1 cellular context compared by ENCODE assay signal in the genomic region with DNA sequence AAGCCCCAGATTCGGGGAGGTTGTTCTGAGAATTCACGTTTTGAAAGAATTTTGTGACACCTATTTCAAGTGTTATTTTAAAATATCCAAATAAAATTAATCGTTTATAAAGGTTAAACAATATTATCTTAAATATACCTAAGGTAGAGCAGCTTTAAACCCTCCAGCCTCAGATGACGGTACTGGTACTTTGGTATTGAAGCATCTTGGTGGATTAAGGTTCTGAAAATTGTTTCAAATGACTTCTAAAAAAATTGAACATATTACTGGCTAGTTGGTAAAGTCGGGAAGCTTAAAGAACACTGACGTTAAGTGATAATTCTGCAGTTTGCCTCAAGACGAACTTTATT.
TF ChIP-seq lines count a peak whose summit lies in the region.

No MANE protein-coding gene starts in this region.

TF ChIP-seq in K562, 482 proteins besides CTCF, POLR2A, EP300 and RAD21:
- no peak for TF ChIP-seq NR2C2 (CRISPR knock-in tag; IDR thresholded peaks at IDR 0.05)
- TF ChIP-seq NR2C2 (tag; IDR thresholded peaks at IDR 0.05): peak; percentile 96
- TF ChIP-seq FOXA3 (CRISPR knock-in tag; conservative IDR thresholded peaks at IDR 0.05 in 1 of 2, IDR thresholded peaks at IDR 0.05 in 1 of 2): 0 out of 4 replicates have a peak, but pooled peaks of 1 of the 2 experiments have one; percentile 12
- no peak for TF ChIP-seq E2F4 (CRISPR knock-in tag; IDR thresholded peaks at IDR 0.05; ENCODE audit: low read depth)
- TF ChIP-seq KHSRP (IDR thresholded peaks at IDR 0.05): no peak
- TF ChIP-seq, protein P1, sequence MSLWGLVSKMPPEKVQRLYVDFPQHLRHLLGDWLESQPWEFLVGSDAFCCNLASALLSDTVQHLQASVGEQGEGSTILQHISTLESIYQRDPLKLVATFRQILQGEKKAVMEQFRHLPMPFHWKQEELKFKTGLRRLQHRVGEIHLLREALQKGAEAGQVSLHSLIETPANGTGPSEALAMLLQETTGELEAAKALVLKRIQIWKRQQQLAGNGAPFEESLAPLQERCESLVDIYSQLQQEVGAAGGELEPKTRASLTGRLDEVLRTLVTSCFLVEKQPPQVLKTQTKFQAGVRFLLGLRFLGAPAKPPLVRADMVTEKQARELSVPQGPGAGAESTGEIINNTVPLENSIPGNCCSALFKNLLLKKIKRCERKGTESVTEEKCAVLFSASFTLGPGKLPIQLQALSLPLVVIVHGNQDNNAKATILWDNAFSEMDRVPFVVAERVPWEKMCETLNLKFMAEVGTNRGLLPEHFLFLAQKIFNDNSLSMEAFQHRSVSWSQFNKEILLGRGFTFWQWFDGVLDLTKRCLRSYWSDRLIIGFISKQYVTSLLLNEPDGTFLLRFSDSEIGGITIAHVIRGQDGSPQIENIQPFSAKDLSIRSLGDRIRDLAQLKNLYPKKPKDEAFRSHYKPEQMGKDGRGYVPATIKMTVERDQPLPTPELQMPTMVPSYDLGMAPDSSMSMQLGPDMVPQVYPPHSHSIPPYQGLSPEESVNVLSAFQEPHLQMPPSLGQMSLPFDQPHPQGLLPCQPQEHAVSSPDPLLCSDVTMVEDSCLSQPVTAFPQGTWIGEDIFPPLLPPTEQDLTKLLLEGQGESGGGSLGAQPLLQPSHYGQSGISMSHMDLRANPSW (CRISPR knock-in tag; IDR thresholded peaks at IDR 0.05): no peak
- no peak for TF ChIP-seq CREB3 (tag; conservative IDR thresholded peaks at IDR 0.05; ENCODE audit: low read depth)
- no peak for TF ChIP-seq PPARD (CRISPR knock-in tag; IDR thresholded peaks at IDR 0.05)
- TF ChIP-seq ESRRA (IDR thresholded peaks at IDR 0.05; ENCODE audit: borderline replicate concordance, low read depth): 0 out of 2 replicates have a peak, but pooled peaks have one; percentile 10
- no peak for TF ChIP-seq ATF1 (CRISPR knock-in tag; IDR thresholded peaks at IDR 0.05)
- no peak; the same call in 1 of the 2 replicates for TF ChIP-seq ATF1 (tag; IDR thresholded peaks at IDR 0.05)
- TF ChIP-seq CREB3L1 (IDR thresholded peaks at IDR 0.05; ENCODE audit: borderline replicate concordance, low read depth): no peak
- TF ChIP-seq, protein P2, sequence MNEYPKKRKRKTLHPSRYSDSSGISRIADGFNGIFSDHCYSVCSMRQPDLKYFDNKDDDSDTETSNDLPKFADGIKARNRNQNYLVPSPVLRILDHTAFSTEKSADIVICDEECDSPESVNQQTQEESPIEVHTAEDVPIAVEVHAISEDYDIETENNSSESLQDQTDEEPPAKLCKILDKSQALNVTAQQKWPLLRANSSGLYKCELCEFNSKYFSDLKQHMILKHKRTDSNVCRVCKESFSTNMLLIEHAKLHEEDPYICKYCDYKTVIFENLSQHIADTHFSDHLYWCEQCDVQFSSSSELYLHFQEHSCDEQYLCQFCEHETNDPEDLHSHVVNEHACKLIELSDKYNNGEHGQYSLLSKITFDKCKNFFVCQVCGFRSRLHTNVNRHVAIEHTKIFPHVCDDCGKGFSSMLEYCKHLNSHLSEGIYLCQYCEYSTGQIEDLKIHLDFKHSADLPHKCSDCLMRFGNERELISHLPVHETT (CRISPR knock-in tag; conservative IDR thresholded peaks at IDR 0.05 in 1 of 2, IDR thresholded peaks at IDR 0.05 in 1 of 2): no peak
- no peak for TF ChIP-seq PHF20 (IDR thresholded peaks at IDR 0.05; ENCODE audit: partially characterized antibody)
- 0 out of 2 replicates have a peak, but pooled peaks have one; percentile 7 for TF ChIP-seq GATAD2B (IDR thresholded peaks at IDR 0.05; ENCODE audit: borderline replicate concordance)
- no peak for TF ChIP-seq DDX20 (tag; IDR thresholded peaks at IDR 0.05; ENCODE audit: low read depth)
- no peak for TF ChIP-seq ZNF431 (CRISPR knock-in tag; IDR thresholded peaks at IDR 0.05)
- TF ChIP-seq ELF4 (CRISPR knock-in tag; IDR thresholded peaks at IDR 0.05): no peak
- 0 out of 4 replicates have a peak, but pooled peaks of 1 of the 2 experiments have one; percentile 2 for TF ChIP-seq TEAD1 (CRISPR knock-in tag; IDR thresholded peaks at IDR 0.05)
- no peak for TF ChIP-seq NR3C1 (CRISPR knock-in tag; IDR thresholded peaks at IDR 0.05)
